In genomic region chrX:128408842-128409241, GRCh38 we compare ENCODE assay signal across 38 cellular contexts.
"Had no signal": no experiment of that assay in that cellular context is flagged by ENCODE, and none has a peak within 500 bp of the region (broad histone marks: within the 10 kb centered on the region; RNA-seq: fewer than 3 reads in every experiment).

No MANE protein-coding gene starts in this region.

- H3K27ac Mint-ChIP-seq: activated naive CD4-positive, alpha-beta T cell treated with anti-CD3 and anti-CD28 coated beads for 36 hours; activated naive CD4-positive, alpha-beta T cell treated with anti-CD3 and anti-CD28 coated beads, Interleukin-2, amount 10 ng/mL, durations not matched to agents 7 days and 5 days; activated naive CD4-positive, alpha-beta T cell treated with anti-CD3 and anti-CD28 coated beads, Interleukin-2, amount 50 U/mL, for 24 hours; activated naive CD4-positive, alpha-beta T cell treated with anti-CD3 and anti-CD28 coated beads, Interleukin-2, amount 50 U/mL, for 72 hours; activated naive CD8-positive, alpha-beta T cell; activated naive CD8-positive, alpha-beta T cell treated with anti-CD3 and anti-CD28 coated beads for 36 hours; activated naive CD8-positive, alpha-beta T cell treated with anti-CD3 and anti-CD28 coated beads, Interleukin-2, amount 10 ng/mL, durations not matched to agents 7 days and 5 days; activated naive CD8-positive, alpha-beta T cell treated with anti-CD3 and anti-CD28 coated beads, Interleukin-2, amount 50 U/mL, for 24 hours; activated T-cell treated with anti-CD3 and anti-CD28 coated beads, Interleukin-2, amount 50 U/mL, for 24 hours; activated T-cell treated with anti-CD3 and anti-CD28 coated beads, Interleukin-2, amount 50 U/mL, for 72 hours; activated T-helper 1 cell treated with anti-CD3 and anti-CD28 coated beads, Interleukin-12 subunit alpha, Interleukin-12 subunit beta, Interleukin-2, Interleukin-4 antibody, amounts not matched to agents 30 ng/mL and 10 ng/mL and 1 ng/mL, durations not matched to agents 14 hours and 24 hours and 36 hours; activated T-helper 17 cell treated with anti-CD3 and anti-CD28 coated beads, Interleukin-2, amount 50 U/mL, for 72 hours; activated T-helper 2 cell treated with anti-CD3 and anti-CD28 coated beads, Interferon-gamma antibody, Interleukin-2, Interleukin-4, amounts not matched to agents 10 μg/mL and 5 μg/mL and 100 μg/mL, durations not matched to agents 14 hours and 24 hours and 36 hours; brain had no signal

- H3K27ac ChIP-seq: adrenal gland, ascending aorta, body of pancreas, brain microvascular endothelial cell, breast epithelium, cardiac muscle cell had no signal

- H3K4me3 Mint-ChIP-seq: activated naive CD4-positive, alpha-beta T cell treated with anti-CD3 and anti-CD28 coated beads for 36 hours; activated naive CD4-positive, alpha-beta T cell treated with anti-CD3 and anti-CD28 coated beads, Interleukin-2, amount 10 ng/mL, durations not matched to agents 7 days and 5 days; activated naive CD4-positive, alpha-beta T cell treated with anti-CD3 and anti-CD28 coated beads, Interleukin-2, amount 50 U/mL, for 24 hours; activated naive CD8-positive, alpha-beta T cell; activated naive CD8-positive, alpha-beta T cell treated with anti-CD3 and anti-CD28 coated beads for 36 hours; activated naive CD8-positive, alpha-beta T cell treated with anti-CD3 and anti-CD28 coated beads, Interleukin-2, amount 10 ng/mL, durations not matched to agents 7 days and 5 days; activated naive CD8-positive, alpha-beta T cell treated with anti-CD3 and anti-CD28 coated beads, Interleukin-2, amount 50 U/mL, for 24 hours; activated T-cell treated with anti-CD3 and anti-CD28 coated beads, Interleukin-2, amount 50 U/mL, for 24 hours; activated T-cell treated with anti-CD3 and anti-CD28 coated beads, Interleukin-2, amount 50 U/mL, for 4 hours; activated T-cell treated with anti-CD3 and anti-CD28 coated beads, Interleukin-2, amount 50 U/mL, for 72 hours; activated T-helper 1 cell treated with anti-CD3 and anti-CD28 coated beads, Interleukin-12 subunit alpha, Interleukin-12 subunit beta, Interleukin-2, Interleukin-4 antibody, amounts not matched to agents 30 ng/mL and 10 ng/mL and 1 ng/mL, durations not matched to agents 14 hours and 24 hours and 36 hours; activated T-helper 17 cell treated with anti-CD3 and anti-CD28 coated beads, Interleukin-2, amount 50 U/mL, for 72 hours; brain; central memory CD8-positive, alpha-beta T cell had no signal

- H3K36me3 Mint-ChIP-seq: activated naive CD4-positive, alpha-beta T cell treated with anti-CD3 and anti-CD28 coated beads, Interleukin-2, amount 10 ng/mL, durations not matched to agents 7 days and 5 days; activated naive CD4-positive, alpha-beta T cell treated with anti-CD3 and anti-CD28 coated beads, Interleukin-2, amount 50 U/mL, for 24 hours; activated naive CD4-positive, alpha-beta T cell treated with anti-CD3 and anti-CD28 coated beads, Interleukin-2, amount 50 U/mL, for 72 hours; activated naive CD8-positive, alpha-beta T cell; activated naive CD8-positive, alpha-beta T cell treated with anti-CD3 and anti-CD28 coated beads for 36 hours; activated naive CD8-positive, alpha-beta T cell treated with anti-CD3 and anti-CD28 coated beads, Interleukin-2, amount 10 ng/mL, durations not matched to agents 7 days and 5 days; brain had no signal

- H3K9me3 ChIP-seq: adrenal gland, ascending aorta, body of pancreas, breast epithelium had no signal

- DNase-seq: activated effector memory CD4-positive, alpha-beta T cell treated with anti-CD3 and anti-CD28 coated beads, Interleukin-2, amount 50 U/mL, for 16 hours; activated effector memory CD4-positive, alpha-beta T cell treated with Interleukin-2 at 50 U/mL for 16 hours; activated gamma-delta T cell; activated gamma-delta T cell treated with Interleukin-2 at 50 U/mL for 16 hours; activated naive CD4-positive, alpha-beta T cell; activated naive CD4-positive, alpha-beta T cell treated with anti-CD3 and anti-CD28 coated beads for 36 hours; activated naive CD4-positive, alpha-beta T cell treated with anti-CD3 and anti-CD28 coated beads, Interleukin-2, amount 10 ng/mL, durations not matched to agents 7 days and 5 days; activated naive CD4-positive, alpha-beta T cell treated with anti-CD3 and anti-CD28 coated beads, Interleukin-2, amount 50 U/mL, for 16 hours; activated naive CD4-positive, alpha-beta T cell treated with Interleukin-2 at 50 U/mL for 16 hours; activated naive CD8-positive, alpha-beta T cell treated with anti-CD3 and anti-CD28 coated beads for 36 hours; activated naive CD8-positive, alpha-beta T cell treated with anti-CD3 and anti-CD28 coated beads, Interleukin-2, amount 10 ng/mL, durations not matched to agents 7 days and 5 days; activated naive CD8-positive, alpha-beta T cell treated with anti-CD3 and anti-CD28 coated beads, Interleukin-2, amount 50 U/mL, for 24 hours; activated T-cell treated with anti-CD3 and anti-CD28 coated beads, Interleukin-2, amount 50 U/mL, for 1 hour; activated T-cell treated with anti-CD3 and anti-CD28 coated beads, Interleukin-2, amount 50 U/mL, for 24 hours; activated T-cell treated with anti-CD3 and anti-CD28 coated beads, Interleukin-2, amount 50 U/mL, for 4 hours; activated T-cell treated with anti-CD3 and anti-CD28 coated beads, Interleukin-2, amount 50 U/mL, for 48 hours; activated T-cell treated with anti-CD3 and anti-CD28 coated beads, Interleukin-2, amount 50 U/mL, for 72 hours; adrenal gland; amniotic stem cell; amygdala; anterior cingulate cortex; aorta; body of pancreas; brain microvascular endothelial cell; central memory CD4-positive, alpha-beta T cell; cerebellar nuclear complex had no signal

- H3K4me3 ChIP-seq: adrenal gland, ascending aorta, body of pancreas, breast epithelium, cardiac muscle cell had no signal

- ATAC-seq: activated naive CD4-positive, alpha-beta T cell treated with anti-CD3 and anti-CD28 coated beads, Interleukin-2, amount 50 U/mL, for 72 hours; activated naive CD8-positive, alpha-beta T cell treated with anti-CD3 and anti-CD28 coated beads, Interleukin-2, amount 50 U/mL, for 24 hours; activated T-cell treated with anti-CD3 and anti-CD28 coated beads, Interleukin-2, amount 50 U/mL, for 4 hours; activated T-cell treated with anti-CD3 and anti-CD28 coated beads, Interleukin-2, amount 50 U/mL, for 72 hours; activated T-helper 17 cell treated with anti-CD3 and anti-CD28 coated beads, Interleukin-2, amount 50 U/mL, for 72 hours; body of pancreas had no signal

- H3K4me1 Mint-ChIP-seq: activated naive CD4-positive, alpha-beta T cell treated with anti-CD3 and anti-CD28 coated beads, Interleukin-2, amount 10 ng/mL, durations not matched to agents 7 days and 5 days; activated naive CD4-positive, alpha-beta T cell treated with anti-CD3 and anti-CD28 coated beads, Interleukin-2, amount 50 U/mL, for 24 hours; activated naive CD8-positive, alpha-beta T cell treated with anti-CD3 and anti-CD28 coated beads for 36 hours; activated naive CD8-positive, alpha-beta T cell treated with anti-CD3 and anti-CD28 coated beads, Interleukin-2, amount 10 ng/mL, durations not matched to agents 7 days and 5 days; activated naive CD8-positive, alpha-beta T cell treated with anti-CD3 and anti-CD28 coated beads, Interleukin-2, amount 50 U/mL, for 24 hours; activated T-helper 17 cell treated with anti-CD3 and anti-CD28 coated beads, Interleukin-2, amount 50 U/mL, for 72 hours; brain; central memory CD8-positive, alpha-beta T cell had no signal

- H3K27me3 ChIP-seq: adrenal gland, ascending aorta, body of pancreas, brain microvascular endothelial cell, breast epithelium, cardiac muscle cell had no signal

- FAIRE-seq: bronchial epithelial cell had no signal

- H3K4me1 ChIP-seq: adrenal gland, ascending aorta, body of pancreas, breast epithelium had no signal

- H3K9me3 Mint-ChIP-seq: activated naive CD4-positive, alpha-beta T cell treated with anti-CD3 and anti-CD28 coated beads for 36 hours; activated naive CD4-positive, alpha-beta T cell treated with anti-CD3 and anti-CD28 coated beads, Interleukin-2, amount 10 ng/mL, durations not matched to agents 7 days and 5 days; activated naive CD4-positive, alpha-beta T cell treated with anti-CD3 and anti-CD28 coated beads, Interleukin-2, amount 50 U/mL, for 24 hours; activated naive CD4-positive, alpha-beta T cell treated with anti-CD3 and anti-CD28 coated beads, Interleukin-2, amount 50 U/mL, for 72 hours; activated naive CD8-positive, alpha-beta T cell treated with anti-CD3 and anti-CD28 coated beads for 36 hours; activated naive CD8-positive, alpha-beta T cell treated with anti-CD3 and anti-CD28 coated beads, Interleukin-2, amount 10 ng/mL, durations not matched to agents 7 days and 5 days; activated naive CD8-positive, alpha-beta T cell treated with anti-CD3 and anti-CD28 coated beads, Interleukin-2, amount 50 U/mL, for 24 hours; activated T-cell treated with anti-CD3 and anti-CD28 coated beads, Interleukin-2, amount 50 U/mL, for 24 hours; activated T-cell treated with anti-CD3 and anti-CD28 coated beads, Interleukin-2, amount 50 U/mL, for 4 hours; activated T-helper 1 cell treated with anti-CD3 and anti-CD28 coated beads, Interleukin-12 subunit alpha, Interleukin-12 subunit beta, Interleukin-2, Interleukin-4 antibody, amounts not matched to agents 30 ng/mL and 10 ng/mL and 1 ng/mL, durations not matched to agents 14 hours and 24 hours and 36 hours; activated T-helper 17 cell treated with anti-CD3 and anti-CD28 coated beads, Interleukin-2, amount 50 U/mL, for 72 hours; activated T-helper 2 cell treated with anti-CD3 and anti-CD28 coated beads, Interferon-gamma antibody, Interleukin-2, Interleukin-4, amounts not matched to agents 10 μg/mL and 5 μg/mL and 100 μg/mL, durations not matched to agents 14 hours and 24 hours and 36 hours; central memory CD8-positive, alpha-beta T cell had no signal

- H3K27me3 Mint-ChIP-seq: activated naive CD4-positive, alpha-beta T cell treated with anti-CD3 and anti-CD28 coated beads, Interleukin-2, amount 10 ng/mL, durations not matched to agents 7 days and 5 days; activated naive CD4-positive, alpha-beta T cell treated with anti-CD3 and anti-CD28 coated beads, Interleukin-2, amount 50 U/mL, for 24 hours; activated naive CD8-positive, alpha-beta T cell; activated naive CD8-positive, alpha-beta T cell treated with anti-CD3 and anti-CD28 coated beads for 36 hours; activated naive CD8-positive, alpha-beta T cell treated with anti-CD3 and anti-CD28 coated beads, Interleukin-2, amount 10 ng/mL, durations not matched to agents 7 days and 5 days; activated naive CD8-positive, alpha-beta T cell treated with anti-CD3 and anti-CD28 coated beads, Interleukin-2, amount 50 U/mL, for 24 hours; activated T-helper 17 cell treated with anti-CD3 and anti-CD28 coated beads, Interleukin-2, amount 50 U/mL, for 72 hours; brain; central memory CD8-positive, alpha-beta T cell had no signal

- H3K36me3 ChIP-seq: adrenal gland, ascending aorta, brain microvascular endothelial cell, breast epithelium, cardiac muscle cell had no signal
